In genomic region chr7:26331789-26332188, GRCh38 we compare ENCODE assay signal across 19 cellular contexts. TPM values are rescaled to one million over a fixed set of nuclear protein-coding genes. Genes with fewer than 3 reads are reported as not detected.
DNase-seq lines count a peak whose midpoint lies in the region; ATAC-seq, FAIRE-seq and TF ChIP-seq lines count a peak whose summit lies in the region.
"Had no signal": no experiment of that assay in that cellular context is flagged by ENCODE, and none has a peak within 500 bp of the region (broad histone marks: within the 10 kb centered on the region; RNA-seq: fewer than 3 reads in every experiment).

No MANE protein-coding gene starts in this region.

- no peak for ATAC-seq in naive B cell (ENCODE audit: low read depth in 2 of 2)
- ATAC-seq in stimulated activated naive B cell treated with anti-CD40 and anti-IgM and Interleukin-4, amounts not matched to agents 10 μg/mL and 1 μg/mL and 100 μg/mL, for 72 hours (replicated peaks), result no peak
- ATAC-seq: CD8-positive, alpha-beta T cell; GM23338; HCT116 had no signal

- H3K9me2 ChIP-seq in SU-DHL-6 (replicated peaks; ENCODE audit: insufficient read depth, low read length), result no peaks in the 10 kb centered on the region

- no peaks in the 10 kb centered on the region for H3K27me3 ChIP-seq in SU-DHL-6 (ENCODE audit: low read length)
- H3K27me3 ChIP-seq: BLaER1 had no signal

- no peaks in the 10 kb centered on the region for H3K36me3 ChIP-seq in SU-DHL-6 (ENCODE audit: low read length)
- H3K36me3 ChIP-seq: BLaER1 had no signal

- peaks cover 89% of the 10 kb centered on the region for H3K79me2 ChIP-seq in SU-DHL-6 (ENCODE audit: insufficient read depth, low read length)

- no peak overlapping the region for H3K9ac ChIP-seq in SU-DHL-6 (ENCODE audit: low read length)
- H3K9ac ChIP-seq: BLaER1 had no signal

- no peak overlapping the region for H3K4me3 ChIP-seq in SU-DHL-6 (ENCODE audit: insufficient read depth, low read length, poor library complexity, severe bottlenecking)
- H3K4me3 ChIP-seq: BLaER1, GM23338 had no signal

- peaks cover 7 to 10% of the 10 kb centered on the region in 2 donors for H3K36me3 Mint-ChIP-seq in naive B cell
- peaks cover 0 to 29% of the 10 kb centered on the region in 2 donors for H3K36me3 Mint-ChIP-seq in stimulated activated naive B cell treated with anti-CD40 and anti-IgM and Interleukin-4, amounts not matched to agents 10 μg/mL and 1 μg/mL and 100 μg/mL, for 72 hours

- H4K20me1 ChIP-seq in SU-DHL-6 (ENCODE audit: low read depth, low read length), result no peaks in the 10 kb centered on the region
- H4K20me1 ChIP-seq: BLaER1 had no signal

- no peak for TF ChIP-seq CTCF in SU-DHL-6 (IDR thresholded peaks at IDR 0.05; ENCODE audit: insufficient read depth, low read length, poor library complexity, severe bottlenecking)

- peaks cover 0 to 2% (median 0%) of the 10 kb centered on the region in 7 donors for H3K9me3 Mint-ChIP-seq in naive B cell
- H3K9me3 Mint-ChIP-seq in stimulated activated naive B cell treated with anti-CD40 and anti-IgM and Interleukin-4, amounts not matched to agents 10 μg/mL and 1 μg/mL and 100 μg/mL, for 72 hours, result peaks cover 0 to 2% of the 10 kb centered on the region in 2 donors

- peak overlapping the region in 4 of 8 donors; percentile 9 to 48 (median 34) for H3K4me3 Mint-ChIP-seq in naive B cell
- H3K4me3 Mint-ChIP-seq in stimulated activated naive B cell treated with anti-CD40 and anti-IgM and Interleukin-4, amounts not matched to agents 10 μg/mL and 1 μg/mL and 100 μg/mL, for 72 hours, result no peak overlapping the region
- H3K4me3 Mint-ChIP-seq: CD4-positive, CD25-positive, alpha-beta regulatory T cell; CD8-positive, alpha-beta T cell; GM23338; H9 had no signal

- H3K4me1 Mint-ChIP-seq in naive B cell, result peaks cover 66 to 98% (median 84%) of the 10 kb centered on the region in 3 donors
- H3K4me1 Mint-ChIP-seq in stimulated activated naive B cell treated with anti-CD40 and anti-IgM and Interleukin-4, amounts not matched to agents 10 μg/mL and 1 μg/mL and 100 μg/mL, for 72 hours, result peaks cover 54 to 84% of the 10 kb centered on the region in 2 donors
- H3K4me1 Mint-ChIP-seq: H9 had no signal

- H3K4me2 ChIP-seq in SU-DHL-6 (ENCODE audit: low read depth, low read length, poor library complexity, severe bottlenecking), result no peak overlapping the region
- H3K4me2 ChIP-seq: BLaER1, GM23338 had no signal

- H3K9me3 ChIP-seq in SU-DHL-6 (ENCODE audit: insufficient read depth, low read length), result no peaks in the 10 kb centered on the region
- H3K9me3 ChIP-seq: Caco-2 had no signal

- peaks cover 56% of the 10 kb centered on the region for H3F3A ChIP-seq in SU-DHL-6 (ENCODE audit: insufficient read depth)

- H3K27me3 Mint-ChIP-seq in naive B cell, result no peaks in the 10 kb centered on the region
- H3K27me3 Mint-ChIP-seq in stimulated activated naive B cell treated with anti-CD40 and anti-IgM and Interleukin-4, amounts not matched to agents 10 μg/mL and 1 μg/mL and 100 μg/mL, for 72 hours, result no peaks in the 10 kb centered on the region
- H3K27me3 Mint-ChIP-seq: CD4-positive, CD25-positive, alpha-beta regulatory T cell had no signal

- peak; percentile 14 for FAIRE-seq in GM19239 (lab: Jason Lieb, UNC)
- FAIRE-seq: G401.6, GM12892 had no signal

- H3K27ac Mint-ChIP-seq in naive B cell, result peak overlapping the region in 5 of 6 donors; percentile 44 to 93 (median 65)
- H3K27ac Mint-ChIP-seq in stimulated activated naive B cell treated with anti-CD40 and anti-IgM and Interleukin-4, amounts not matched to agents 10 μg/mL and 1 μg/mL and 100 μg/mL, for 72 hours, result peak overlapping the region; percentile 16
- H3K27ac Mint-ChIP-seq: CD4-positive, CD25-positive, alpha-beta regulatory T cell; CD8-positive, alpha-beta T cell; GM23338; H9 had no signal

- DNase-seq in GM19239 (ENCODE audit: insufficient read length, low spot score) (no peak), naive B cell (no peak), middle frontal gyrus (ENCODE audit: extremely low spot score, low spot score) (no peak), NCI-H524 (lab: John Stamatoyannopoulos, UW) (no peak), pons (ENCODE audit: low spot score) (no peak)
- no peak for DNase-seq in stimulated activated naive B cell treated with anti-CD40 and anti-IgM and Interleukin-4, amounts not matched to agents 10 μg/mL and 1 μg/mL and 100 μg/mL, for 72 hours
- DNase-seq: Caco-2; CD4-positive, CD25-positive, alpha-beta regulatory T cell; CD8-positive, alpha-beta T cell; DMS153; DND-41; H9 had no signal

- H2AFZ ChIP-seq in SU-DHL-6 (ENCODE audit: low read depth, low read length, severe bottlenecking), result no peak overlapping the region
- H2AFZ ChIP-seq: GM23338 had no signal

- H3K27ac ChIP-seq in SU-DHL-6 (ENCODE audit: low read depth, low read length), result peak overlapping the region; percentile 45
- H3K27ac ChIP-seq: BLaER1, C4-2B had no signal

RNA-seq across cellular contexts. Expression of gene SNX10, which starts 40.1 kb away (rescaled TPM):
- polyA plus RNA-seq in naive B cell (ENCODE audit: low read depth in 6 of 6), result 100 to 1,000 TPM; 138 to 210 (median 164) TPM
